ENCODE assay signal across 1 cellular context in genomic region chr18:58979615-58980014, GRCh38.
A peak's percentile ranks its signal among the peaks of the same experiment; 100 is the strongest.
TF ChIP-seq lines count a peak whose summit lies in the region.

No MANE protein-coding gene starts in this region.

TF ChIP-seq in H1, 55 proteins besides CTCF, POLR2A, EP300 and RAD21:
- TF ChIP-seq POLR2AphosphoS5 (IDR thresholded peaks at IDR 0.05; ENCODE audit: low read depth, low read length) (peak; percentile 16; the same call in 1 of the 2 replicates), BCL11A (IDR thresholded peaks at IDR 0.05; ENCODE audit: low read depth in 2 of 2, low read length in 2 of 2) (no peak), POU5F1 (IDR thresholded peaks at IDR 0.05; ENCODE audit: low read depth, low read length) (no peak), CHD2 (IDR thresholded peaks at IDR 0.05; ENCODE audit: low read length) (no peak)
